Comparison of ENCODE assay signal across 1 cellular context in the genomic region with DNA sequence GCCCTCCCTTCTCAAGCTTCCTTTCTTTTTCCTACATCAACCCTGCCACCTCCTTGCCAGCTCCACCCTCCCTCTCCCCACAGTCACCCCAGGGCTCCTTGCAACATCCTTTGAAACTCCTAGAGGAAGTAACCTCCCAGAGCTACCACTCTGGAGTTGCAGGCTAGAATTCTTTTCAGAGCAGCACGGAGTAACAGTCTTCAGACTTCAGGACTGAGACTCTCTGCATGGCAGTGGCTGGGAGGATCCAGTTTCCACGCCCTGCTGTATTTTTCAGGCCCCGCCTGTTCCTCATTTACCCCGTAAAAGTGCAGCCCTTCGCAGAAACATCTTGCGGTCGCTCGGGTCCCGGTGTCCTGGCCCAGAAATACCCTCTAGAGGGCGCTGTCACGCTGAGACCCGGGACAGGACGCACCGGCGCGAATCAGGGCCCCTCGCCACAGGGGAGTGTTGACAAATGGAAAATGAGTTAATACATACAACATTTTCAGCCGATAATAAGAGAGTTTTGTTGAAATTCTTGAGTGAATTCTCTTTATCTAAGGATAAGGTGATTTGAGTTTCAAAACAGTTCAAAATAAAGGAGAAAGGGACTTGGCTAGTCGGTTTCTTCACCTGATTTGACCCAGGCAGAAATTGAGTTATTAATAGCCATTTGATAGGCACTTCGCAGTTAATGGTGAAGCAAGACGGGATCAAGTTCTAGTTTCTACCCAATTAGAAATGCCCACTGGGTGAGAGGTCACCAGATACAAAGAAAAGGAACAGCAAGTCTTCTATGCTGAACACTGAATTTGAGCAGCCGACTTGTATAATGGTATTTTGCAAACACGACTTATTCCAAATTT.
TF ChIP-seq lines count a peak whose summit lies in the region.

No MANE protein-coding gene starts in this region.

TF ChIP-seq in HEK293, 187 proteins besides CTCF, POLR2A, EP300 and RAD21 (continued from another document):
- TF ChIP-seq GLI2 (tag by site-specific recombination; IDR thresholded peaks at IDR 0.05; ENCODE audit: borderline replicate concordance, low read depth), result no peak
- TF ChIP-seq, protein P1, sequence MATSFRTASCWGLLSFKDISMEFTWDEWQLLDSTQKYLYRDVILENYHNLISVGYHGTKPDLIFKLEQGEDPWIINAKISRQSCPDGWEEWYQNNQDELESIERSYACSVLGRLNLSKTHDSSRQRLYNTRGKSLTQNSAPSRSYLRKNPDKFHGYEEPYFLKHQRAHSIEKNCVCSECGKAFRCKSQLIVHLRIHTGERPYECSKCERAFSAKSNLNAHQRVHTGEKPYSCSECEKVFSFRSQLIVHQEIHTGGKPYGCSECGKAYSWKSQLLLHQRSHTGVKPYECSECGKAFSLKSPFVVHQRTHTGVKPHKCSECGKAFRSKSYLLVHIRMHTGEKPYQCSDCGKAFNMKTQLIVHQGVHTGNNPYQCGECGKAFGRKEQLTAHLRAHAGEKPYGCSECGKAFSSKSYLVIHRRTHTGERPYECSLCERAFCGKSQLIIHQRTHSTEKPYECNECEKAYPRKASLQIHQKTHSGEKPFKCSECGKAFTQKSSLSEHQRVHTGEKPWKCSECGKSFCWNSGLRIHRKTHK (tag by site-specific recombination; IDR thresholded peaks at IDR 0.05), result no peak
- TF ChIP-seq ZNF37A (tag by site-specific recombination; IDR thresholded peaks at IDR 0.05), result no peak
- TF ChIP-seq ZBTB48 (tag by site-specific recombination; IDR thresholded peaks at IDR 0.05), result no peak
- no peak for TF ChIP-seq ZNF223 (tag by site-specific recombination; IDR thresholded peaks at IDR 0.05)
- no peak for TF ChIP-seq ZNF76 (tag by site-specific recombination; IDR thresholded peaks at IDR 0.05; ENCODE audit: borderline replicate concordance, low read depth)
- TF ChIP-seq, protein P2, sequence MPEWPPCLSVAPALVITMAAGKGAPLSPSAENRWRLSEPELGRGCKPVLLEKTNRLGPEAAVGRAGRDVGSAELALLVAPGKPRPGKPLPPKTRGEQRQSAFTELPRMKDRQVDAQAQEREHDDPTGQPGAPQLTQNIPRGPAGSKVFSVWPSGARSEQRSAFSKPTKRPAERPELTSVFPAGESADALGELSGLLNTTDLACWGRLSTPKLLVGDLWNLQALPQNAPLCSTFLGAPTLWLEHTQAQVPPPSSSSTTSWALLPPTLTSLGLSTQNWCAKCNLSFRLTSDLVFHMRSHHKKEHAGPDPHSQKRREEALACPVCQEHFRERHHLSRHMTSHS (tag by site-specific recombination; IDR thresholded peaks at IDR 0.05), result no peak
- no peak for TF ChIP-seq SETDB1 (IDR thresholded peaks at IDR 0.05; ENCODE audit: insufficient read length, low read length)
- no peak for TF ChIP-seq KLF10 (tag by site-specific recombination; IDR thresholded peaks at IDR 0.05)
- no peak for TF ChIP-seq ZNF433 (tag by site-specific recombination; IDR thresholded peaks at IDR 0.05; ENCODE audit: low read depth)
